Comparison of ENCODE assay signal across 8 cellular contexts in the genomic region with DNA sequence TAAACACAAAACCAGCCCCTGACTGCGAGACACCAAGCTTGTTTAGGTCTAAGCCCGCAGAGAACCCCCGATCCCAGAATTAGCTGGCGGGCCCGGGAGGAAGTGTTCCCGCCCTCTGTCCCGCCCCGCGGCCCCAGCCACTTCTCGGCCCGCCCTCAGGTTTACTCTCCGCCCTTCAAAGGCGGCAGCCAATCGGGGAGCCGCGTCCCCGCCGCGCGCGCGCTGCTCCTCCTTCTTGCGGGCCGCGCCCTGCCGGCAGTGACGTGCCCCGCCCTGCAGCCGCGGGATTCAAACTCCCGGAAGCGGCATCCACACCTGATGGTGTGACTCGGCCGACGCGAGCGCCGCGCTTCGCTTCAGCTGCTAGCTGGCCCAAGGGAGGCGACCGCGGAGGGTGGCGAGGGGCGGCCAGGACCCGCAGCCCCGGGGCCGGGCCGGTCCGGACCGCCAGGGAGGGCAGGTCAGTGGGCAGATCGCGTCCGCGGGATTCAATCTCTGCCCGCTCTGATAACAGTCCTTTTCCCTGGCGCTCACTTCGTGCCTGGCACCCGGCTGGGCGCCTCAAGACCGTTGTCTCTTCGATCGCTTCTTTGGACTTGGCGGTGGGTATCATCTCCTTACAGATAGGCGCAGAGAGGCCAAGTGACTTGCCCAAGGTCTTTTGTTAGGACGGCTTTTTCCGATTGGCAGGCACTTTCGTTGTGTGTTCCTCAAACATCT. TPM values are rescaled to one million over a fixed set of nuclear protein-coding genes. Genes with fewer than 3 reads are reported as not detected.
DNase-seq lines count a peak whose midpoint lies in the region; ATAC-seq and TF ChIP-seq lines count a peak whose summit lies in the region.

TSS of gene CEP55 (plus strand) at position 291 of the 720 bp plus-strand sequence. CDS start 3,440 bp downstream, outside the sequence.

- peak; percentile 100 for ATAC-seq in stimulated activated naive CD8-positive, alpha-beta T cell treated with anti-CD3 and anti-CD28 coated beads, Interleukin-15, Interleukin-2, amounts not matched to agents 100 U/mL and 50 U/mL, for 24 hours

- DNase-seq in EH (ENCODE audit: low read depth) (peak; percentile 94), H4 (ENCODE audit: low spot score) (peak; percentile 89), LoVo (ENCODE audit: low spot score) (peak; percentile 95), RWPE1 (ENCODE audit: low spot score) (peak; percentile 97), fibroblast of peridontal ligament (ENCODE audit: extremely low read depth) (peak; percentile 80)
- DNase-seq in activated T-helper 1 cell treated with anti-CD3 and anti-CD28 coated beads, Interleukin-2, amount 50 U/mL, for 16 hours (ENCODE audit: low read depth in 1 of 2, low spot score in 1 of 2) = peak; percentile 91 to 93
- DNase-seq in stimulated activated naive CD8-positive, alpha-beta T cell treated with anti-CD3 and anti-CD28 coated beads, Interleukin-15, Interleukin-2, amounts not matched to agents 100 U/mL and 50 U/mL, for 24 hours = peak; percentile 96

- no peaks in the 10 kb centered on the region for H3K9me3 Mint-ChIP-seq in nephron

- peaks cover 4% of the 10 kb centered on the region for H3K27me3 Mint-ChIP-seq in nephron (ENCODE audit: low read depth)

- no peak for TF ChIP-seq CTCF in RWPE1 (conservative IDR thresholded peaks at IDR 0.05; ENCODE audit: low read depth)
- TF ChIP-seq CTCF in nephron (IDR thresholded peaks at IDR 0.05; ENCODE audit: unreplicated experiment in 3 of 3) = no peak

- H3K4me1 Mint-ChIP-seq in nephron = peaks cover 48% of the 10 kb centered on the region

- H3K27ac Mint-ChIP-seq in nephron = peak within 1 kb of the TSS; percentile 72 to 94 (median 88)

- H3K27ac ChIP-seq in RWPE1 = peak within 1 kb of the TSS; percentile 95

- peak within 1 kb of the TSS; percentile 92 to 98 (median 97) for H3K4me3 Mint-ChIP-seq in nephron

- H3K36me3 Mint-ChIP-seq in nephron (ENCODE audit: low read depth) = peaks cover 4% of the 10 kb centered on the region

- CTCF ChIA-PET in RWPE1 (lab: Yijun Ruan, JAX) = interaction anchor here (1.1 to 1.5 kb wide), 4 partner anchors 14 to 144 kb away, joined by 4 to 8 read pairs (median 5); partner anchors contain the start of gene MYOF

- POLR2A ChIA-PET in RWPE1 (lab: Yijun Ruan, JAX; ENCODE audit: low non-redundant PET) = interaction anchor here (0.6 to 0.9 kb wide), 2 partner anchors 10 to 32 kb away, joined by 9 to 12 read pairs; no protein-coding TSS in a partner anchor

RNA-seq across cellular contexts. Expression of gene CEP55, which starts in this region (rescaled TPM):
- 62.2 and 69.9 TPM in 2 replicates for total RNA-seq in H4 (2014; rRNA removed; shearing (Covaris generic))

Comparison
In these comparisons a context has a peak if more than half of its experiments do, and no peak if none do; other contexts are left out.
1. Peak in every context shown above with its lines: DNase-seq, ATAC-seq and H3K27ac ChIP-seq.